12 cellular contexts compared by ENCODE assay signal in genomic region chr9:136588663-136589464, GRCh38. TPM values are rescaled to one million over a fixed set of nuclear protein-coding genes. Genes with fewer than 3 reads are reported as not detected.
DNase-seq lines count a peak whose midpoint lies in the region; ATAC-seq and TF ChIP-seq lines count a peak whose summit lies in the region.
"Had no signal": no experiment of that assay in that cellular context is flagged by ENCODE, and none has a peak within 500 bp of the region (broad histone marks: within the 10 kb centered on the region; RNA-seq: fewer than 3 reads in every experiment).

No MANE protein-coding gene starts in this region.

- H4K8ac ChIP-seq in mesenchymal stem cell (ENCODE audit: low read length) = peak overlapping the region; percentile 99

- intact Hi-C loops in natural killer cell (cut with micrococcal nuclease) = no loop called here
- intact Hi-C loops in uterus (cut with DNase I; ENCODE audit: low total_unique reads) = no loop called here

- peak overlapping the region in 1 of 2 experiments; percentile 81 for H3K23ac ChIP-seq in mesenchymal stem cell (ENCODE audit: low read length in 2 of 2)

- H2AK5ac ChIP-seq in mesenchymal stem cell (ENCODE audit: low read length, severe bottlenecking) = peak overlapping the region; percentile 76

- peak overlapping the region in 1 of 2 donors; percentile 77 for H3K27ac Mint-ChIP-seq in natural killer cell
- H3K27ac Mint-ChIP-seq in natural killer cell treated with Interleukin-12 subunit alpha and Interleukin-12 subunit beta and Interleukin-15 and Interleukin-18, amount 100 ng/mL, for 72 hours = no peak overlapping the region

- H3K4me1 ChIP-seq in mesenchymal stem cell (ENCODE audit: control insufficient read depth, insufficient read depth, low read depth, low read length) = peaks cover 49% of the 10 kb centered on the region
- H3K4me1 ChIP-seq in uterus = peaks cover 11 to 26% of the 10 kb centered on the region in 2 donors
- H3K4me1 ChIP-seq in Peyer's patch = peaks cover 0 to 33% (median 14%) of the 10 kb centered on the region in 4 donors

- H2BK12ac ChIP-seq in mesenchymal stem cell (ENCODE audit: low read length in 2 of 2) = peak overlapping the region; percentile 60 to 94

- no peaks in the 10 kb centered on the region for H3K79me1 ChIP-seq in mesenchymal stem cell (replicated peaks; ENCODE audit: low read length, poor library complexity, severe bottlenecking)

- H2BK5ac ChIP-seq in mesenchymal stem cell (ENCODE audit: low read depth, low read length, poor library complexity, severe bottlenecking) = no peak overlapping the region

- H3K9me3 ChIP-seq in mesenchymal stem cell (ENCODE audit: control insufficient read depth, low read length) (no peaks in the 10 kb centered on the region), uterus (no peaks in the 10 kb centered on the region), Peyer's patch (no peaks in the 10 kb centered on the region)
- H3K9me3 ChIP-seq: esophagus squamous epithelium had no signal

- H3K27ac ChIP-seq in mesenchymal stem cell (ENCODE audit: low read length, poor library complexity, severe bottlenecking) (no peak overlapping the region), uterus (peak overlapping the region; percentile 55 to 57), Peyer's patch (peak overlapping the region in 1 of 4 donors; percentile 25)
- H3K27ac ChIP-seq: C4-2B had no signal

- peak overlapping the region; percentile 94 for H2BK120ac ChIP-seq in mesenchymal stem cell (ENCODE audit: low read depth, low read length)

- 49% methylated on average over 20 of the region's 21 CpGs for WGBS in mesenchymal stem cell

- TF ChIP-seq POLR2A in uterus (IDR thresholded peaks at IDR 0.05) (no peak), Peyer's patch (IDR thresholded peaks at IDR 0.05) (no peak)

- H3K27me3 ChIP-seq in mesenchymal stem cell (ENCODE audit: control insufficient read depth in 1 of 2, insufficient read depth in 1 of 2, low read length in 2 of 2) (peaks cover 0 to 79% of the 10 kb centered on the region in 2 experiments), uterus (no peaks in the 10 kb centered on the region), Peyer's patch (no peaks in the 10 kb centered on the region)

- H3K4me3 ChIP-seq in mesenchymal stem cell (ENCODE audit: insufficient read depth in 1 of 2, low read depth in 1 of 2, low read length in 2 of 2) = no peak overlapping the region
- no peak overlapping the region for H3K4me3 ChIP-seq in uterus
- no peak overlapping the region for H3K4me3 ChIP-seq in Peyer's patch
- H3K4me3 ChIP-seq: esophagus squamous epithelium had no signal

- H4K91ac ChIP-seq in mesenchymal stem cell (ENCODE audit: low read length) = peak overlapping the region; percentile 89

- H3K4me3 Mint-ChIP-seq in natural killer cell = peak overlapping the region; percentile 31
- no peak overlapping the region for H3K4me3 Mint-ChIP-seq in natural killer cell treated with Interleukin-12 subunit alpha and Interleukin-12 subunit beta and Interleukin-15 and Interleukin-18, amount 100 ng/mL, for 72 hours

- H3K4ac ChIP-seq in mesenchymal stem cell (ENCODE audit: low read depth in 1 of 2, low read length in 2 of 2) = peak overlapping the region; percentile 72 to 98

- H3K18ac ChIP-seq in mesenchymal stem cell (ENCODE audit: low read depth in 1 of 2, low read length in 2 of 2) = peak overlapping the region; percentile 72 to 95

- no peak overlapping the region for H3K9ac ChIP-seq in mesenchymal stem cell (ENCODE audit: low read length)

- H2AFZ ChIP-seq in mesenchymal stem cell (ENCODE audit: low read depth, low read length) = peak overlapping the region; percentile 33

- H3K9me3 Mint-ChIP-seq in natural killer cell = no peaks in the 10 kb centered on the region
- H3K9me3 Mint-ChIP-seq in natural killer cell treated with Interleukin-12 subunit alpha and Interleukin-12 subunit beta and Interleukin-15 and Interleukin-18, amount 100 ng/mL, for 72 hours = no peaks in the 10 kb centered on the region

- no peak for TF ChIP-seq CTCF in natural killer cell (IDR thresholded peaks at IDR 0.05)
- no peak for TF ChIP-seq CTCF in uterus (IDR thresholded peaks at IDR 0.05)
- no peak for TF ChIP-seq CTCF in Peyer's patch (IDR thresholded peaks at IDR 0.05)

- H3K14ac ChIP-seq in mesenchymal stem cell (ENCODE audit: low read length in 2 of 2) = peak overlapping the region in 1 of 2 experiments; percentile 64

- H3K36me3 ChIP-seq in mesenchymal stem cell (ENCODE audit: control insufficient read depth in 1 of 2, insufficient read depth in 2 of 2, low read depth in 1 of 2, low read length in 2 of 2) = peaks cover 0 to 2% of the 10 kb centered on the region in 2 experiments
- no peaks in the 10 kb centered on the region for H3K36me3 ChIP-seq in uterus
- H3K36me3 ChIP-seq in Peyer's patch = no peaks in the 10 kb centered on the region
- H3K36me3 ChIP-seq: esophagus squamous epithelium had no signal

- peak overlapping the region; percentile 62 for H2BK15ac ChIP-seq in mesenchymal stem cell (ENCODE audit: low read depth, poor library complexity, severe bottlenecking)

- H3K27me3 Mint-ChIP-seq in natural killer cell (ENCODE audit: low read depth in 2 of 2) = no peaks in the 10 kb centered on the region
- no peaks in the 10 kb centered on the region for H3K27me3 Mint-ChIP-seq in natural killer cell treated with Interleukin-12 subunit alpha and Interleukin-12 subunit beta and Interleukin-15 and Interleukin-18, amount 100 ng/mL, for 72 hours

- H3K4me2 ChIP-seq in mesenchymal stem cell (ENCODE audit: low read length, poor library complexity, severe bottlenecking) = no peak overlapping the region

- no peaks in the 10 kb centered on the region for H3K36me3 Mint-ChIP-seq in natural killer cell
- H3K36me3 Mint-ChIP-seq in natural killer cell treated with Interleukin-12 subunit alpha and Interleukin-12 subunit beta and Interleukin-15 and Interleukin-18, amount 100 ng/mL, for 72 hours = no peaks in the 10 kb centered on the region

- no peak for ATAC-seq in natural killer cell
- no peak for ATAC-seq in natural killer cell treated with Interleukin-12 subunit alpha and Interleukin-12 subunit beta and Interleukin-15 and Interleukin-18, amount 100 ng/mL, for 72 hours

- peaks cover 7 to 13% of the 10 kb centered on the region in 2 donors for H3K4me1 Mint-ChIP-seq in natural killer cell
- H3K4me1 Mint-ChIP-seq in natural killer cell treated with Interleukin-12 subunit alpha and Interleukin-12 subunit beta and Interleukin-15 and Interleukin-18, amount 100 ng/mL, for 72 hours (ENCODE audit: low read depth in 2 of 2) = peaks cover 0 to 13% of the 10 kb centered on the region in 2 donors

- DNase-seq in natural killer cell (no peak), mesenchymal stem cell (no peak), uterus (no peak), Peyer's patch (no peak), GDM1 (lab: John Stamatoyannopoulos, UW) (no peak)
- no peak for DNase-seq in natural killer cell treated with Interleukin-12 subunit alpha and Interleukin-12 subunit beta and Interleukin-15 and Interleukin-18, amount 100 ng/mL, for 72 hours (ENCODE audit: low spot score)
- DNase-seq in activated CD8-positive, alpha-beta memory T cell treated with anti-CD3 and anti-CD28 coated beads, Interleukin-2, amount 50 U/mL, for 48 hours = peak; percentile 61
- no peak for DNase-seq in activated effector memory CD4-positive, alpha-beta T cell treated with Interleukin-2 at 50 U/mL for 16 hours
- DNase-seq: esophagus squamous epithelium, NCI-H2227 treated with DMSO at 0.1 percent for 48 hours, SIG-M5 had no signal

RNA-seq across cellular contexts. Expression of gene NOTCH1, which starts 43.0 kb away (rescaled TPM):
- total RNA-seq in natural killer cell = 100 to 1,000 TPM; 126 to 228 (median 192) TPM
- 10 to 100 TPM; 57.3 to 85.0 TPM for total RNA-seq in natural killer cell treated with Interleukin-12 subunit alpha and Interleukin-12 subunit beta and Interleukin-15 and Interleukin-18, amount 100 ng/mL, for 72 hours
- polyA plus RNA-seq in mesenchymal stem cell (2013, experiment 1 of 2) = 15.4 TPM
- 13.5 TPM for polyA plus RNA-seq in mesenchymal stem cell (2013, experiment 2 of 2)
- 100 to 1,000 TPM in 1 of 4 donors, 10 to 100 TPM in 3; 19.7 to 109 (median 35.6) TPM for total RNA-seq in uterus
- total RNA-seq in Peyer's patch = 10 to 100 TPM; 38.2 to 95.7 (median 53.8) TPM
